1 cellular context compared by ENCODE assay signal in the genomic region with DNA sequence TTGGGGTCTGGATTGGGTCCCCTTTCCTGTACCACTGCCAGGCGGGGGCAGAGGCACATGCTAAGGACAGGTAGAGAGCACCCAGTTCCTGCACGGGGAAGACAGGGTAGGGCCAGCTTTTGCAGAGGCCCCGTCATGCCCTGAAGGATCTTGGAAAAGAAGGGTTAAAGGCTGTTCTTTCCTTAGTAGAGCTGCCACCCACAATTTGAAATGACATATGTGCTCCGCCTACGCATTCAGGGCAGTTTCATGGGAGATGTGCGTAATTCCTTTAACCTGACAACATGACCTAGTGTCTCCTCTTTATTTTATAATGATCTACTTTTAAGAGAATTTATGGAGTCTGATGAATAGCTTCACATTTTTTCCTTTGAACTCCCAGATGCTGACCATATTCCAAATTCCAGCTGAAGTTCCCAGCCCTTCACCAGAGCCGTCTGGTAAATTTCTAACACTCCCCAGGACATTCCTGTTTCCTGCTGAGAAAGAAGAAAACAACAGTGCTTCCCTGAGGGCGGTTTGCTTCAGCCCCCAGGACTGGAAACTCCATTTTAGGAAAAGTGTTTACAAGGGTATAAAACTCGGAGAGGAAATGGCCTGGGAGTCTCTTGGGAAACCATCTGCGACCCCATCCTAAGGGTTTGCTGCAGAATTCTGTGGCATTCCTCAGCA.
TF ChIP-seq lines count a peak whose summit lies in the region.

No MANE protein-coding gene starts in this region.

TF ChIP-seq in SK-N-SH, 30 proteins besides CTCF, POLR2A, EP300 and RAD21 (continued from another document):
- TF ChIP-seq, protein P1, sequence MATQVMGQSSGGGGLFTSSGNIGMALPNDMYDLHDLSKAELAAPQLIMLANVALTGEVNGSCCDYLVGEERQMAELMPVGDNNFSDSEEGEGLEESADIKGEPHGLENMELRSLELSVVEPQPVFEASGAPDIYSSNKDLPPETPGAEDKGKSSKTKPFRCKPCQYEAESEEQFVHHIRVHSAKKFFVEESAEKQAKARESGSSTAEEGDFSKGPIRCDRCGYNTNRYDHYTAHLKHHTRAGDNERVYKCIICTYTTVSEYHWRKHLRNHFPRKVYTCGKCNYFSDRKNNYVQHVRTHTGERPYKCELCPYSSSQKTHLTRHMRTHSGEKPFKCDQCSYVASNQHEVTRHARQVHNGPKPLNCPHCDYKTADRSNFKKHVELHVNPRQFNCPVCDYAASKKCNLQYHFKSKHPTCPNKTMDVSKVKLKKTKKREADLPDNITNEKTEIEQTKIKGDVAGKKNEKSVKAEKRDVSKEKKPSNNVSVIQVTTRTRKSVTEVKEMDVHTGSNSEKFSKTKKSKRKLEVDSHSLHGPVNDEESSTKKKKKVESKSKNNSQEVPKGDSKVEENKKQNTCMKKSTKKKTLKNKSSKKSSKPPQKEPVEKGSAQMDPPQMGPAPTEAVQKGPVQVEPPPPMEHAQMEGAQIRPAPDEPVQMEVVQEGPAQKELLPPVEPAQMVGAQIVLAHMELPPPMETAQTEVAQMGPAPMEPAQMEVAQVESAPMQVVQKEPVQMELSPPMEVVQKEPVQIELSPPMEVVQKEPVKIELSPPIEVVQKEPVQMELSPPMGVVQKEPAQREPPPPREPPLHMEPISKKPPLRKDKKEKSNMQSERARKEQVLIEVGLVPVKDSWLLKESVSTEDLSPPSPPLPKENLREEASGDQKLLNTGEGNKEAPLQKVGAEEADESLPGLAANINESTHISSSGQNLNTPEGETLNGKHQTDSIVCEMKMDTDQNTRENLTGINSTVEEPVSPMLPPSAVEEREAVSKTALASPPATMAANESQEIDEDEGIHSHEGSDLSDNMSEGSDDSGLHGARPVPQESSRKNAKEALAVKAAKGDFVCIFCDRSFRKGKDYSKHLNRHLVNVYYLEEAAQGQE (IDR thresholded peaks at IDR 0.05; ENCODE audit: low read depth, low read length) = no peak
- TF ChIP-seq JUND (IDR thresholded peaks at IDR 0.05) (peak; percentile 57), EZH2phosphoT487 (IDR thresholded peaks at IDR 0.05; ENCODE audit: borderline replicate concordance, low read depth) (no peak)
